Comparison of ENCODE assay signal across 13 cellular contexts in genomic region chr22:24593810-24594568, GRCh38. TPM values are rescaled to one million over a fixed set of nuclear protein-coding genes. Genes with fewer than 3 reads are reported as not detected.
DNase-seq lines count a peak whose midpoint lies in the region; ATAC-seq and TF ChIP-seq lines count a peak whose summit lies in the region.
"Had no signal": no experiment of that assay in that cellular context is flagged by ENCODE, and none has a peak within 500 bp of the region (broad histone marks: within the 10 kb centered on the region; RNA-seq: fewer than 3 reads in every experiment).

No MANE protein-coding gene starts in this region.

- peaks cover 32% of the 10 kb centered on the region for H3K27me3 Mint-ChIP-seq in stimulated activated naive CD8-positive, alpha-beta T cell treated with anti-CD3 and anti-CD28 coated beads, Interleukin-15, amount 100 ng/mL, for 72 hours
- H3K27me3 Mint-ChIP-seq in naive B cell, result peaks cover 0 to 32% (median 5%) of the 10 kb centered on the region in 3 donors

- ATAC-seq in stimulated activated naive CD8-positive, alpha-beta T cell treated with anti-CD3 and anti-CD28 coated beads, Interleukin-15, amount 100 ng/mL, for 72 hours, result no peak
- no peak for ATAC-seq in stimulated activated naive CD8-positive, alpha-beta T cell treated with anti-CD3 and anti-CD28 coated beads, Interleukin-15, Interleukin-2, amounts not matched to agents 100 U/mL and 50 U/mL, for 24 hours
- ATAC-seq in naive B cell (ENCODE audit: low read depth in 2 of 2) (no peak), omental fat pad (ENCODE audit: low FRiP score) (no peak), HG02840 (IDR thresholded peaks at IDR 0.05; ENCODE audit: low FRiP score, unreplicated experiment) (no peak)

- H3K9me3 Mint-ChIP-seq in stimulated activated naive CD8-positive, alpha-beta T cell treated with anti-CD3 and anti-CD28 coated beads, Interleukin-15, amount 100 ng/mL, for 72 hours, result no peaks in the 10 kb centered on the region
- no peaks in the 10 kb centered on the region for H3K9me3 Mint-ChIP-seq in naive B cell
- H3K9me3 Mint-ChIP-seq: activated naive CD4-positive, alpha-beta T cell treated with anti-CD3 and anti-CD28 coated beads, Interleukin-2, amount 50 U/mL, for 24 hours; CD8-positive, alpha-beta memory T cell had no signal

- peak overlapping the region in 7 of 59 donors; percentile 63 to 76 (median 68) for H3K4me3 ChIP-seq in dorsolateral prefrontal cortex

- no peak for DNase-seq in stimulated activated naive CD8-positive, alpha-beta T cell treated with anti-CD3 and anti-CD28 coated beads, Interleukin-15, amount 100 ng/mL, for 72 hours
- no peak for DNase-seq in stimulated activated naive CD8-positive, alpha-beta T cell treated with anti-CD3 and anti-CD28 coated beads, Interleukin-15, Interleukin-2, amounts not matched to agents 100 U/mL and 50 U/mL, for 24 hours
- DNase-seq in dorsolateral prefrontal cortex, result no peak
- no peak for DNase-seq in naive B cell
- DNase-seq in omental fat pad (ENCODE audit: low spot score), result no peak
- no peak for DNase-seq in activated naive CD4-positive, alpha-beta T cell treated with Interleukin-2 at 50 U/mL for 16 hours
- DNase-seq in AG08396 (ENCODE audit: low spot score), result no peak
- DNase-seq: activated CD4-positive, CD25-positive, alpha-beta regulatory T cell treated with anti-CD3 and anti-CD28 coated beads, Interleukin-2, amount 50 U/mL, for 72 hours; CD8-positive, alpha-beta memory T cell; NCI-H1417 treated with DMSO at 0.1 percent for 48 hours; stimulated activated naive CD4-positive, alpha-beta T cell had no signal

- H3K36me3 Mint-ChIP-seq in naive B cell, result no peaks in the 10 kb centered on the region
- H3K36me3 Mint-ChIP-seq: activated naive CD4-positive, alpha-beta T cell treated with anti-CD3 and anti-CD28 coated beads, Interleukin-2, amount 50 U/mL, for 24 hours had no signal

- no peaks in the 10 kb centered on the region for H3K27me3 ChIP-seq in dorsolateral prefrontal cortex

- intact Hi-C loops in dorsolateral prefrontal cortex (cut with DNase I), result no loop called here

- peaks cover 13% of the 10 kb centered on the region for H3K4me1 Mint-ChIP-seq in stimulated activated naive CD8-positive, alpha-beta T cell treated with anti-CD3 and anti-CD28 coated beads, Interleukin-15, amount 100 ng/mL, for 72 hours
- H3K4me1 Mint-ChIP-seq in naive B cell, result peaks cover 5 to 7% (median 6%) of the 10 kb centered on the region in 3 donors

- peak overlapping the region; percentile 56 to 75 for H3K4me3 Mint-ChIP-seq in stimulated activated naive CD8-positive, alpha-beta T cell treated with anti-CD3 and anti-CD28 coated beads, Interleukin-15, amount 100 ng/mL, for 72 hours
- H3K4me3 Mint-ChIP-seq in naive B cell, result peak overlapping the region in 5 of 8 donors; percentile 9 to 81 (median 16)

- peak overlapping the region in 1 of 2 donors; percentile 49 for H3K27ac Mint-ChIP-seq in stimulated activated naive CD8-positive, alpha-beta T cell treated with anti-CD3 and anti-CD28 coated beads, Interleukin-15, amount 100 ng/mL, for 72 hours
- no peak overlapping the region for H3K27ac Mint-ChIP-seq in naive B cell
- H3K27ac Mint-ChIP-seq: activated naive CD4-positive, alpha-beta T cell treated with anti-CD3 and anti-CD28 coated beads, Interleukin-2, amount 50 U/mL, for 24 hours had no signal

- TF ChIP-seq CTCF in dorsolateral prefrontal cortex (IDR thresholded peaks at IDR 0.05 in 54 of 56, conservative IDR thresholded peaks at IDR 0.05 in 2 of 56; ENCODE audit: low read depth in 1 of 56, partially characterized antibody in 56 of 56) (no peak), omental fat pad (IDR thresholded peaks at IDR 0.05) (no peak)

- peak overlapping the region in 33 of 59 donors; percentile 43 to 88 (median 80) for H3K27ac ChIP-seq in dorsolateral prefrontal cortex

RNA-seq across cellular contexts. Expression of gene LRRC75B, which starts 1.1 kb away (rescaled TPM):
- total RNA-seq in dorsolateral prefrontal cortex (10 to 100 TPM in 111 of 120 experiments, 1 to 10 TPM in 9; 6.4 to 27.7 (median 13.8) TPM), omental fat pad (1 to 10 TPM; 4.1 to 7.0 (median 5.7) TPM)
- polyA plus RNA-seq in naive B cell (ENCODE audit: low read depth in 6 of 6), result under 1 TPM in 2 of 6 donors, not detected in 4; 0.32 TPM
- polyA plus RNA-seq: CD8-positive, alpha-beta memory T cell had no signal

RNA-seq across cellular contexts. Expression of gene GGT1, which starts 9.0 kb away (rescaled TPM):
- total RNA-seq in dorsolateral prefrontal cortex (10 to 100 TPM in 107 of 120 experiments, 1 to 10 TPM in 13; 6.2 to 29.0 (median 13.6) TPM), omental fat pad (1 to 10 TPM; 1.1 to 5.5 (median 4.5) TPM)
- polyA plus RNA-seq in naive B cell (ENCODE audit: low read depth in 6 of 6), result under 1 TPM in 4 of 6 donors, not detected in 2; 0.17 to 0.90 (median 0.70) TPM

RNA-seq across cellular contexts. Expression of gene SNRPD3, which starts 38.2 kb away (rescaled TPM):
- 10 to 100 TPM; 35.6 to 96.2 (median 63.6) TPM for total RNA-seq in dorsolateral prefrontal cortex
- 100 to 1,000 TPM in 4 of 6 donors, 10 to 100 TPM in 2; 73.1 to 141 (median 132) TPM for polyA plus RNA-seq in naive B cell (ENCODE audit: low read depth in 6 of 6)
- total RNA-seq in omental fat pad, result 100 to 1,000 TPM; 107 to 135 (median 115) TPM

RNA-seq across cellular contexts. Expression of gene GUCD1, which starts 39.1 kb away (rescaled TPM):
- total RNA-seq in dorsolateral prefrontal cortex (10 to 100 TPM; 22.1 to 69.1 (median 37.8) TPM), omental fat pad (100 to 1,000 TPM; 105 to 179 (median 171) TPM)
- polyA plus RNA-seq in naive B cell (ENCODE audit: low read depth in 6 of 6), result 100 to 1,000 TPM; 374 to 564 (median 422) TPM
